Comparison of ENCODE assay signal across 4 cellular contexts in the genomic region with DNA sequence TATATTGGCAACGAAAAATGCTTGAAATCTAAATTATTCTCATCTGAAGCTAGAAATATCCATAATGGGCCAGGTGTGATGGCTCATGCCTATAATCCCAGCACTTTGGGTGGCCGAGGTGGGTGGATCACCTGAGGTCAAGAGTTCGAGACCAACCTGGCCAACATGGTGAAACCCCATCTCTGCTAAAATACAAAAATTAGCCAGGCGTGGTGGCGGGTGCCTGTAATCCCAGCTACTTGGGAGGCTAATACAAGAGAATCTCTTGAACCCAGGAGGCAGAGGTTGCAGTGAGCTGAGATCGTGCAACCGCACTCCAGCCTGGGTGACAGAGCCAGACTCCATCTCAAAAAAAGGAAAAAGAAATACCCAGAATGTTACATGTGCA. TPM values are rescaled to one million over a fixed set of nuclear protein-coding genes. Genes with fewer than 3 reads are reported as not detected.
"Had no signal": no experiment of that assay in that cellular context is flagged by ENCODE, and none has a peak within 500 bp of the region (broad histone marks: within the 10 kb centered on the region; RNA-seq: fewer than 3 reads in every experiment).

No MANE protein-coding gene starts in this region.

RNA-seq across cellular contexts. Expression of gene NKD1, which starts 11.9 kb away (rescaled TPM):
- total RNA-seq: endothelial cell of umbilical vein, epithelial cell of proximal tubule, fibroblast of villous mesenchyme had no signal
- polyA plus RNA-seq: endothelial cell of umbilical vein, immature natural killer cell had no signal
